Comparison of ENCODE assay signal across 8 cellular contexts in genomic region chr1:27322569-27323116, GRCh38. TPM values are rescaled to one million over a fixed set of nuclear protein-coding genes. Genes with fewer than 3 reads are reported as not detected.
DNase-seq lines count a peak whose midpoint lies in the region; ATAC-seq and TF ChIP-seq lines count a peak whose summit lies in the region.

No MANE protein-coding gene starts in this region.

- peaks cover 0 to 19% (median 5%) of the 10 kb centered on the region in 4 donors for H3K4me1 ChIP-seq in Peyer's patch
- H3K4me1 ChIP-seq in esophagus muscularis mucosa: peaks cover 36 to 59% (median 57%) of the 10 kb centered on the region in 4 donors
- H3K4me1 ChIP-seq in psoas muscle: peaks cover 33% of the 10 kb centered on the region

- H3K27ac ChIP-seq in Peyer's patch (peak overlapping the region; percentile 85 to 92 (median 90)), esophagus muscularis mucosa (replicated peaks in 1 of 4) (peak overlapping the region; percentile 76 to 94 (median 90)), psoas muscle (peak overlapping the region; percentile 93)

- no peak for DNase-seq in Peyer's patch
- DNase-seq in esophagus muscularis mucosa (ENCODE audit: extremely low spot score): no peak
- DNase-seq in psoas muscle: no peak
- no peak for DNase-seq in iPS-NIHi7 (ENCODE audit: extremely low spot score)
- DNase-seq in HPDE6-E6E7 (ENCODE audit: extremely low spot score): no peak

- H3K9me3 ChIP-seq in Peyer's patch (no peaks in the 10 kb centered on the region), esophagus muscularis mucosa (no peaks in the 10 kb centered on the region), psoas muscle (no peaks in the 10 kb centered on the region)

- TF ChIP-seq EP300 in esophagus muscularis mucosa (IDR thresholded peaks at IDR 0.05): no peak

- H3K36me3 ChIP-seq in Peyer's patch (peaks cover 0 to 19% (median 0%) of the 10 kb centered on the region in 3 donors), esophagus muscularis mucosa (peaks cover 10 to 29% (median 25%) of the 10 kb centered on the region in 4 donors), psoas muscle (ENCODE audit: insufficient read depth in 1 of 2, low read depth in 1 of 2) (peaks cover 2 to 26% of the 10 kb centered on the region in 2 donors)

- 0% methylated on average over 8 of the region's 9 CpGs for WGBS in esophagus muscularis mucosa
- 3 to 4% (median 3%) methylated on average over 9 of the region's 9 CpGs for WGBS in psoas muscle, 3 donors

- ATAC-seq in GM18511 (IDR thresholded peaks at IDR 0.05; ENCODE audit: unreplicated experiment) (peak; percentile 4), psoas muscle (peak in 1 of 4 donors; percentile 0), HG02763 (IDR thresholded peaks at IDR 0.05; ENCODE audit: unreplicated experiment) (no peak)
- no peak for ATAC-seq in activated CD4-positive, CD25-positive, alpha-beta regulatory T cell treated with anti-CD3 and anti-CD28 coated beads, Interleukin-2, amount 50 U/mL, for 24 hours

- no peaks in the 10 kb centered on the region for H3K27me3 ChIP-seq in Peyer's patch
- no peaks in the 10 kb centered on the region for H3K27me3 ChIP-seq in esophagus muscularis mucosa
- H3K27me3 ChIP-seq in psoas muscle (ENCODE audit: insufficient read depth in 3 of 3, low read length in 2 of 3): peaks cover 0 to 16% (median 0%) of the 10 kb centered on the region in 3 donors

- TF ChIP-seq CTCF in Peyer's patch (IDR thresholded peaks at IDR 0.05): no peak
- no peak for TF ChIP-seq CTCF in esophagus muscularis mucosa (IDR thresholded peaks at IDR 0.05)
- TF ChIP-seq CTCF in psoas muscle (IDR thresholded peaks at IDR 0.05): no peak

- TF ChIP-seq POLR2A in Peyer's patch (IDR thresholded peaks at IDR 0.05): no peak
- no peak for TF ChIP-seq POLR2A in esophagus muscularis mucosa (IDR thresholded peaks at IDR 0.05; ENCODE audit: low read depth)

- intact Hi-C loops in esophagus muscularis mucosa (cut with DNase I): loop anchor here (10.0 kb wide), 1 partner anchor 292 kb away; no protein-coding TSS in a partner anchor
- intact Hi-C loops in psoas muscle (cut with DNase I): loop anchor here in 1 of 2 donors (5.0 kb wide), 1 partner anchor 35 kb away; no protein-coding TSS in a partner anchor

- peak overlapping the region; percentile 74 to 98 (median 95) for H3K4me3 ChIP-seq in Peyer's patch
- H3K4me3 ChIP-seq in esophagus muscularis mucosa: peak overlapping the region; percentile 70 to 99 (median 79)
- H3K4me3 ChIP-seq in psoas muscle: peak overlapping the region; percentile 99

RNA-seq across cellular contexts. Expression of gene TMEM222, which starts 0.7 kb away (rescaled TPM):
- total RNA-seq in Peyer's patch (10 to 100 TPM in 3 of 4 donors, 1 to 10 TPM in 1; 9.9 to 30.8 (median 25.4) TPM), esophagus muscularis mucosa (10 to 100 TPM; 23.3 to 35.3 (median 31.8) TPM), psoas muscle (10 to 100 TPM; 20.7 to 35.0 (median 23.8) TPM)
- polyA plus RNA-seq in psoas muscle: 10 to 100 TPM; 30.8 to 50.2 (median 40.6) TPM

RNA-seq across cellular contexts. Expression of gene SYTL1, which starts 19.2 kb away (rescaled TPM):
- total RNA-seq in Peyer's patch: 10 to 100 TPM in 1 of 4 donors, 1 to 10 TPM in 3; 9.0 to 37.1 (median 9.5) TPM
- 1 to 10 TPM in 2 of 4 donors, under 1 TPM in 2; 0.29 to 3.7 (median 1.5) TPM for total RNA-seq in esophagus muscularis mucosa
- 1 to 10 TPM in 1 of 4 donors, under 1 TPM in 3; 0.41 to 1.3 (median 0.68) TPM for total RNA-seq in psoas muscle
- under 1 TPM; 0.13 to 0.23 (median 0.14) TPM for polyA plus RNA-seq in psoas muscle

RNA-seq across cellular contexts. Expression of gene MAP3K6, which starts 44.1 kb away (rescaled TPM):
- total RNA-seq in Peyer's patch: 100 to 1,000 TPM in 1 of 4 donors, 10 to 100 TPM in 2, 1 to 10 TPM in 1; 6.3 to 124 (median 34.1) TPM
- total RNA-seq in esophagus muscularis mucosa: 10 to 100 TPM; 29.7 to 80.1 (median 55.4) TPM
- 10 to 100 TPM; 16.1 to 29.8 (median 22.8) TPM for total RNA-seq in psoas muscle
- polyA plus RNA-seq in psoas muscle: 10 to 100 TPM; 11.1 to 17.6 (median 12.9) TPM

RNA-seq across cellular contexts. Expression of gene FCN3, which starts 52.0 kb away (rescaled TPM):
- total RNA-seq in Peyer's patch (not detected), esophagus muscularis mucosa (10 to 100 TPM in 2 of 4 donors, 1 to 10 TPM in 2; 2.9 to 16.6 (median 10.5) TPM), psoas muscle (10 to 100 TPM in 1 of 4 donors, 1 to 10 TPM in 3; 3.4 to 12.9 (median 5.8) TPM)
- polyA plus RNA-seq in psoas muscle: 10 to 100 TPM; 18.6 to 34.6 (median 21.9) TPM
